ENCODE assay signal across 30 cellular contexts in the genomic region with DNA sequence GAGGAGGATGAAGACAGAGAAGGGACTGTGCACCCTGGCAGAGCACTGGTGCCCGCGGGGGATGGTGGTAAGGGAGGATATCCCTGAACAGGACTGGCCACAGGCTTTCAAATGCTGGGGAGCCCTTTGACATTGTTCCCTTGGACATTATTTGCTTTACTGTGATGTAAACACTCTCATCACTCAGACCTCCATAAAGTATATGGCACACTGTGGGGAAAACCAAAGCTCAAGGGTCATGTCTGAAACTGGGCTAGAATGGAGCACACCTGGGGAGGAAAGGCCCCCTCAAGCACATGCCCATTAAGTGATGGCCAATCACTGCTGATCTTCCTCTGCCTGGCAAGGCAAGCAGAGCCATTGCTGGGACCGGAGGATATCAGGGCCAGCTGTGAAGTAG.
"Had no signal": no experiment of that assay in that cellular context is flagged by ENCODE, and none has a peak within 500 bp of the region (broad histone marks: within the 10 kb centered on the region; RNA-seq: fewer than 3 reads in every experiment).

No MANE protein-coding gene starts in this region.

- DNase-seq: dermis blood vessel endothelial cell; effector memory CD8-positive, alpha-beta T cell; erythroblast; esophagus squamous epithelium; foreskin melanocyte; glutamatergic neuron; heart right ventricle; hypothalamus; immature natural killer cell; kidney glomerular epithelial cell; left ventricle myocardium superior; lower lobe of right lung; naive B cell; nucleus accumbens; ovary; posterior cingulate gyrus; psoas muscle; right cardiac atrium; spleen; stimulated activated CD4-positive, alpha-beta T cell treated with anti-CD3 and anti-CD28 coated beads, Interleukin-4, amount 100 ng/mL, for 4 hours; stimulated activated naive CD8-positive, alpha-beta T cell treated with anti-CD3 and anti-CD28 coated beads, Interleukin-15, Interleukin-2, amounts not matched to agents 100 U/mL and 50 U/mL, for 24 hours; substantia nigra; testis; tibial artery had no signal

- ATAC-seq: effector memory CD8-positive, alpha-beta T cell; left ventricle myocardium superior; natural killer cell treated with Interleukin-12 subunit alpha and Interleukin-12 subunit beta and Interleukin-15 and Interleukin-18, amount 100 ng/mL, for 72 hours; psoas muscle; right cardiac atrium; stimulated activated memory B cell treated with anti-CD40 and anti-IgM and Interleukin-4, amounts not matched to agents 10 μg/mL and 1 μg/mL and 100 μg/mL, for 72 hours; stimulated activated naive CD8-positive, alpha-beta T cell treated with anti-CD3 and anti-CD28 coated beads, Interleukin-15, Interleukin-2, amounts not matched to agents 100 U/mL and 50 U/mL, for 24 hours had no signal

- H3K4me1 ChIP-seq: lower lobe of right lung, neural progenitor cell, spleen had no signal

- H3K4me2 ChIP-seq: neural progenitor cell had no signal

- H3K36me3 Mint-ChIP-seq: immature natural killer cell; naive B cell; natural killer cell treated with Interleukin-12 subunit alpha and Interleukin-12 subunit beta and Interleukin-15 and Interleukin-18, amount 100 ng/mL, for 72 hours; neural progenitor cell; stimulated activated memory B cell treated with anti-CD40 and anti-IgM and Interleukin-4, amounts not matched to agents 10 μg/mL and 1 μg/mL and 100 μg/mL, for 72 hours; type B pancreatic cell had no signal

- H3K4me3 Mint-ChIP-seq: effector memory CD8-positive, alpha-beta T cell; immature natural killer cell; naive B cell; natural killer cell treated with Interleukin-12 subunit alpha and Interleukin-12 subunit beta and Interleukin-15 and Interleukin-18, amount 100 ng/mL, for 72 hours; neural progenitor cell; stimulated activated memory B cell treated with anti-CD40 and anti-IgM and Interleukin-4, amounts not matched to agents 10 μg/mL and 1 μg/mL and 100 μg/mL, for 72 hours; type B pancreatic cell had no signal

- H3K27me3 ChIP-seq: esophagus squamous epithelium, neural progenitor cell, ovary, testis, tibial artery had no signal

- H3K27me3 Mint-ChIP-seq: effector memory CD8-positive, alpha-beta T cell; natural killer cell treated with Interleukin-12 subunit alpha and Interleukin-12 subunit beta and Interleukin-15 and Interleukin-18, amount 100 ng/mL, for 72 hours; type B pancreatic cell had no signal

- H3K4me3 ChIP-seq: coronary artery, esophagus squamous epithelium, heart right ventricle, lower lobe of right lung, neural progenitor cell, ovary, psoas muscle, skin epidermis, spleen, testis, tibial artery had no signal

- H3K4me1 Mint-ChIP-seq: immature natural killer cell; naive B cell; stimulated activated memory B cell treated with anti-CD40 and anti-IgM and Interleukin-4, amounts not matched to agents 10 μg/mL and 1 μg/mL and 100 μg/mL, for 72 hours had no signal

- H3K27ac Mint-ChIP-seq: effector memory CD8-positive, alpha-beta T cell; immature natural killer cell; naive B cell; natural killer cell treated with Interleukin-12 subunit alpha and Interleukin-12 subunit beta and Interleukin-15 and Interleukin-18, amount 100 ng/mL, for 72 hours; neural progenitor cell; stimulated activated memory B cell treated with anti-CD40 and anti-IgM and Interleukin-4, amounts not matched to agents 10 μg/mL and 1 μg/mL and 100 μg/mL, for 72 hours; type B pancreatic cell had no signal

- H3K27ac ChIP-seq: coronary artery, esophagus squamous epithelium, lower lobe of right lung, neural progenitor cell, ovary, psoas muscle, skin epidermis, spleen, testis, tibial artery had no signal

- H3K9me3 ChIP-seq: esophagus squamous epithelium, lower lobe of right lung, ovary, psoas muscle, testis had no signal

- H3K36me3 ChIP-seq: esophagus squamous epithelium, heart right ventricle, lower lobe of right lung, neural progenitor cell, ovary, spleen, tibial artery had no signal

- H2AFZ ChIP-seq: neural progenitor cell had no signal
